ENCODE assay signal across 21 cellular contexts in the genomic region with DNA sequence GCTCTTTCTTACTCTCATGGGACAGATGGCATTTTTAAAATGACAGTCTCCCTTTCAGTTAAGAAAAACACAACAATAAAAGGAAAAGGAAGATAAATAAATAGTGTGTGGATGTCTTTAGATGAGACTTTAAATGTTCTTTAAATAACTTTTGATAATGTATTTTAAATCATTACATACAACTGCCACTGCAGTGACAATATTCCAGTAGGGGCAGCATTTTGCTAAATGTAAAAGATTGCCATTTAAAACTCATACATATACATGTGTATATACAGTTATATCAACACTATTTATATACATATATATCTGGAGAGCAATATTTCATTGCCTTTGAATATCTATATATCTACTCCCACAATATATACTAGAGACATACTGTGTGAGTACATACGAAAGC.
DNase-seq lines count a peak whose midpoint lies in the region; ATAC-seq and TF ChIP-seq lines count a peak whose summit lies in the region.
"Had no signal": no experiment of that assay in that cellular context is flagged by ENCODE, and none has a peak within 500 bp of the region (broad histone marks: within the 10 kb centered on the region; RNA-seq: fewer than 3 reads in every experiment).

No MANE protein-coding gene starts in this region.

- no peaks in the 10 kb centered on the region for H3K79me2 ChIP-seq in PC-3 (ENCODE audit: low read length)

- H3K27ac ChIP-seq in PC-3 (ENCODE audit: low read length) = no peak overlapping the region
- H3K27ac ChIP-seq in foreskin keratinocyte = no peak overlapping the region
- no peak overlapping the region for H3K27ac ChIP-seq in prostate gland
- H3K27ac ChIP-seq in breast epithelium = no peak overlapping the region
- H3K27ac ChIP-seq: uterus had no signal

- WGBS in prostate gland = 89% methylated on average over 1 of the region's 1 CpG

- no peaks in the 10 kb centered on the region for H3K9me2 ChIP-seq in PC-3 (replicated peaks; ENCODE audit: low read length)

- H2AFZ ChIP-seq in PC-3 (ENCODE audit: low read length) = no peak overlapping the region
- H2AFZ ChIP-seq: neural progenitor cell had no signal

- CTCF ChIA-PET in PC-3 (lab: Charles Lee) = no interaction called here

- no TSS peak for BruUV-seq in PC-3 (replicated peaks; lab: Mats Ljungman, UMichigan)

- H3K27me3 Mint-ChIP-seq in activated naive CD8-positive, alpha-beta T cell = no peaks in the 10 kb centered on the region
- H3K27me3 Mint-ChIP-seq in activated naive CD8-positive, alpha-beta T cell treated with anti-CD3 and anti-CD28 coated beads, Interleukin-2, amount 50 U/mL, for 24 hours = no peaks in the 10 kb centered on the region
- H3K27me3 Mint-ChIP-seq: activated CD8-positive, alpha-beta memory T cell treated with anti-CD3 and anti-CD28 coated beads, Interleukin-2, amount 10 ng/mL, durations not matched to agents 7 days and 5 days had no signal

- TF ChIP-seq POLR2A in prostate gland (IDR thresholded peaks at IDR 0.05) (no peak), breast epithelium (IDR thresholded peaks at IDR 0.05) (no peak)

- no peaks in the 10 kb centered on the region for H3K9me3 Mint-ChIP-seq in activated naive CD8-positive, alpha-beta T cell (ENCODE audit: low read depth)
- no peaks in the 10 kb centered on the region for H3K9me3 Mint-ChIP-seq in activated naive CD8-positive, alpha-beta T cell treated with anti-CD3 and anti-CD28 coated beads, Interleukin-2, amount 50 U/mL, for 24 hours
- H3K9me3 Mint-ChIP-seq: neural progenitor cell had no signal

- H3K36me3 ChIP-seq in PC-3 (ENCODE audit: low read depth, low read length) (no peaks in the 10 kb centered on the region), prostate gland (no peaks in the 10 kb centered on the region), breast epithelium (no peaks in the 10 kb centered on the region)
- H3K36me3 ChIP-seq: neural progenitor cell, uterus had no signal

- H3K27ac Mint-ChIP-seq in activated naive CD8-positive, alpha-beta T cell = peak overlapping the region; percentile 4
- H3K27ac Mint-ChIP-seq in activated naive CD8-positive, alpha-beta T cell treated with anti-CD3 and anti-CD28 coated beads, Interleukin-2, amount 50 U/mL, for 24 hours = no peak overlapping the region
- H3K27ac Mint-ChIP-seq: activated CD8-positive, alpha-beta memory T cell treated with anti-CD3 and anti-CD28 coated beads, Interleukin-2, amount 10 ng/mL, durations not matched to agents 7 days and 5 days; neural progenitor cell had no signal

- DNase-seq in activated naive CD8-positive, alpha-beta T cell treated with anti-CD3 and anti-CD28 coated beads, Interleukin-2, amount 50 U/mL, for 24 hours = no peak
- DNase-seq in PC-3 (peak; percentile 15), foreskin keratinocyte (no peak), NCI-H510A treated with DMSO at 0.1 percent for 48 hours (lab: John Stamatoyannopoulos, UW) (no peak), prostate gland (ENCODE audit: low spot score) (no peak), breast epithelium (ENCODE audit: low spot score in 2 of 2) (no peak), NCI-H226 (no peak)
- DNase-seq: activated CD4-positive, CD25-positive, alpha-beta regulatory T cell treated with anti-CD3 and anti-CD28 coated beads, Interleukin-2, amount 50 U/mL, for 72 hours; activated CD8-positive, alpha-beta memory T cell treated with anti-CD3 and anti-CD28 coated beads, Interleukin-2, amount 10 ng/mL, durations not matched to agents 7 days and 5 days; activated effector memory CD4-positive, alpha-beta T cell treated with Interleukin-2 at 50 U/mL for 16 hours; amniotic stem cell; effector CD8-positive, alpha-beta T cell; EL; NCI-H1930; NCI-H526; uterus had no signal

- intact Hi-C loops in PC-3 (cut with micrococcal nuclease) = no loop called here
- intact Hi-C loops in prostate gland (cut with DNase I) = no loop called here
- intact Hi-C loops in breast epithelium (cut with DNase I; ENCODE audit: low total_unique reads) = no loop called here

- H3K9me3 ChIP-seq in PC-3 (ENCODE audit: low read length) = no peaks in the 10 kb centered on the region
- H3K9me3 ChIP-seq in prostate gland = no peaks in the 10 kb centered on the region
- H3K9me3 ChIP-seq in breast epithelium = no peaks in the 10 kb centered on the region
- H3K9me3 ChIP-seq: uterus had no signal

- peak; percentile 49 for TF ChIP-seq CTCF in PC-3 (conservative IDR thresholded peaks at IDR 0.05; ENCODE audit: low read depth, low read length)
- peak; percentile 34 for TF ChIP-seq CTCF in foreskin keratinocyte (conservative IDR thresholded peaks at IDR 0.05)
- TF ChIP-seq CTCF in prostate gland (IDR thresholded peaks at IDR 0.05) = no peak
- TF ChIP-seq CTCF in breast epithelium (IDR thresholded peaks at IDR 0.05) = no peak

- no peaks in the 10 kb centered on the region for H4K20me1 ChIP-seq in PC-3 (ENCODE audit: low read length)

- H3K27me3 ChIP-seq in PC-3 (ENCODE audit: low read length) = no peaks in the 10 kb centered on the region
- no peaks in the 10 kb centered on the region for H3K27me3 ChIP-seq in foreskin keratinocyte
- no peaks in the 10 kb centered on the region for H3K27me3 ChIP-seq in prostate gland (replicated peaks; ENCODE audit: insufficient read depth)
- no peaks in the 10 kb centered on the region for H3K27me3 ChIP-seq in breast epithelium
- H3K27me3 ChIP-seq: neural progenitor cell, uterus had no signal

- H3K4me1 ChIP-seq in PC-3 (ENCODE audit: insufficient read depth, low read length) = no peaks in the 10 kb centered on the region
- H3K4me1 ChIP-seq in foreskin keratinocyte = no peaks in the 10 kb centered on the region
- H3K4me1 ChIP-seq in prostate gland (replicated peaks) = no peaks in the 10 kb centered on the region
- H3K4me1 ChIP-seq in breast epithelium = no peaks in the 10 kb centered on the region
- H3K4me1 ChIP-seq: uterus had no signal

- no peaks in the 10 kb centered on the region for H3F3A ChIP-seq in PC-3 (ENCODE audit: low read length, unreplicated experiment)

- H3K4me1 Mint-ChIP-seq in activated naive CD8-positive, alpha-beta T cell (ENCODE audit: low read depth) = peaks cover 3% of the 10 kb centered on the region
- peaks cover 5% of the 10 kb centered on the region for H3K4me1 Mint-ChIP-seq in activated naive CD8-positive, alpha-beta T cell treated with anti-CD3 and anti-CD28 coated beads, Interleukin-2, amount 50 U/mL, for 24 hours
- H3K4me1 Mint-ChIP-seq: neural progenitor cell had no signal

- POLR2A ChIA-PET in PC-3 (lab: Charles Lee; ENCODE audit: unreplicated experiment) = interaction anchor here (0.6 kb wide), 1 partner anchor 40 kb away, joined by 8 read pairs; no protein-coding TSS in a partner anchor

- no peak overlapping the region for H3K4me2 ChIP-seq in PC-3 (ENCODE audit: low read length)
- H3K4me2 ChIP-seq: neural progenitor cell had no signal

- H3K9ac ChIP-seq in PC-3 (ENCODE audit: low read length) = no peak overlapping the region
- H3K9ac ChIP-seq: neural progenitor cell had no signal

- H3K36me3 Mint-ChIP-seq in activated naive CD8-positive, alpha-beta T cell = peaks cover 11% of the 10 kb centered on the region
- H3K36me3 Mint-ChIP-seq in activated naive CD8-positive, alpha-beta T cell treated with anti-CD3 and anti-CD28 coated beads, Interleukin-2, amount 50 U/mL, for 24 hours (ENCODE audit: low read depth) = peaks cover 22% of the 10 kb centered on the region

- no peak for ATAC-seq in activated naive CD8-positive, alpha-beta T cell treated with anti-CD3 and anti-CD28 coated beads, Interleukin-2, amount 50 U/mL, for 24 hours
- ATAC-seq in PC-3 (no peak; the same call in 1 of the 2 replicates), foreskin keratinocyte (no peak)
- ATAC-seq: activated CD8-positive, alpha-beta memory T cell treated with anti-CD3 and anti-CD28 coated beads, Interleukin-2, amount 10 ng/mL, durations not matched to agents 7 days and 5 days; K562; left lobe of liver had no signal

- no peak overlapping the region for H3K4me3 Mint-ChIP-seq in activated naive CD8-positive, alpha-beta T cell
- no peak overlapping the region for H3K4me3 Mint-ChIP-seq in activated naive CD8-positive, alpha-beta T cell treated with anti-CD3 and anti-CD28 coated beads, Interleukin-2, amount 50 U/mL, for 24 hours
- H3K4me3 Mint-ChIP-seq: activated CD8-positive, alpha-beta memory T cell treated with anti-CD3 and anti-CD28 coated beads, Interleukin-2, amount 10 ng/mL, durations not matched to agents 7 days and 5 days; mesothelial cell of epicardium; neural progenitor cell had no signal

- no peak overlapping the region for H3K4me3 ChIP-seq in PC-3 (ENCODE audit: low read length)
- H3K4me3 ChIP-seq in prostate gland = no peak overlapping the region
- H3K4me3 ChIP-seq in breast epithelium = no peak overlapping the region
- H3K4me3 ChIP-seq: K562, neural progenitor cell, uterus had no signal

Comparison
In these comparisons a context has a peak if more than half of its experiments do, and no peak if none do; other contexts are left out.
1. CTCF ChIP-seq: peak in PC-3 (single experiment) and foreskin keratinocyte (single experiment); none in prostate gland (0 of 4) and breast epithelium (0 of 3).